8 cellular contexts compared by ENCODE assay signal in genomic region chr18:24271381-24272331, GRCh38.
DNase-seq lines count a peak whose midpoint lies in the region; ATAC-seq, FAIRE-seq and TF ChIP-seq lines count a peak whose summit lies in the region.

No MANE protein-coding gene starts in this region.

- H3K4me3 Mint-ChIP-seq in activated T-helper 1 cell treated with anti-CD3 and anti-CD28 coated beads, Interleukin-12 subunit alpha, Interleukin-12 subunit beta, Interleukin-2, Interleukin-4 antibody, amounts not matched to agents 30 ng/mL and 10 ng/mL and 1 ng/mL, durations not matched to agents 14 hours and 24 hours and 36 hours: peak overlapping the region; percentile 65
- peak overlapping the region; percentile 42 to 86 (median 72) for H3K4me3 Mint-ChIP-seq in naive thymus-derived CD4-positive, alpha-beta T cell

- no peaks in the 10 kb centered on the region for H3K4me1 Mint-ChIP-seq in activated T-helper 1 cell treated with anti-CD3 and anti-CD28 coated beads, Interleukin-12 subunit alpha, Interleukin-12 subunit beta, Interleukin-2, Interleukin-4 antibody, amounts not matched to agents 30 ng/mL and 10 ng/mL and 1 ng/mL, durations not matched to agents 14 hours and 24 hours and 36 hours (ENCODE audit: low read depth)
- peaks cover 0 to 10% (median 5%) of the 10 kb centered on the region in 7 donors for H3K4me1 Mint-ChIP-seq in naive thymus-derived CD4-positive, alpha-beta T cell

- H3K36me3 Mint-ChIP-seq in activated T-helper 1 cell treated with anti-CD3 and anti-CD28 coated beads, Interleukin-12 subunit alpha, Interleukin-12 subunit beta, Interleukin-2, Interleukin-4 antibody, amounts not matched to agents 30 ng/mL and 10 ng/mL and 1 ng/mL, durations not matched to agents 14 hours and 24 hours and 36 hours (ENCODE audit: low read depth): no peaks in the 10 kb centered on the region
- H3K36me3 Mint-ChIP-seq in naive thymus-derived CD4-positive, alpha-beta T cell: peaks cover 0 to 19% (median 0%) of the 10 kb centered on the region in 5 donors

- no peaks in the 10 kb centered on the region for H3K9me3 Mint-ChIP-seq in activated T-helper 1 cell treated with anti-CD3 and anti-CD28 coated beads, Interleukin-12 subunit alpha, Interleukin-12 subunit beta, Interleukin-2, Interleukin-4 antibody, amounts not matched to agents 30 ng/mL and 10 ng/mL and 1 ng/mL, durations not matched to agents 14 hours and 24 hours and 36 hours
- H3K9me3 Mint-ChIP-seq in naive thymus-derived CD4-positive, alpha-beta T cell: peaks cover 0 to 13% (median 4%) of the 10 kb centered on the region in 11 donors

- H3K4me2 ChIP-seq in A549: peak overlapping the region; percentile 100

- DNase-seq in A549 (ENCODE audit: low read depth in 1 of 2, low spot score in 1 of 2) (peak; percentile 56 to 80), GM10266 (ENCODE audit: extremely low spot score) (peak; percentile 59), NCI-H146 treated with DMSO at 0.1 percent for 48 hours (lab: John Stamatoyannopoulos, UW; ENCODE audit: unreplicated experiment) (peak; percentile 84), foreskin fibroblast (peak; percentile 71 to 88), transverse colon (peak; percentile 73), SKM-1 (lab: John Stamatoyannopoulos, UW; ENCODE audit: unreplicated experiment) (no peak)
- no peak for DNase-seq in activated T-helper 1 cell treated with anti-CD3 and anti-CD28 coated beads, Interleukin-12 subunit alpha, Interleukin-12 subunit beta, Interleukin-2, Interleukin-4 antibody, amounts not matched to agents 30 ng/mL and 10 ng/mL and 1 ng/mL, durations not matched to agents 14 hours and 24 hours and 36 hours (ENCODE audit: low spot score)
- peak in 2 of 9 donors; percentile 11 to 28 for DNase-seq in naive thymus-derived CD4-positive, alpha-beta T cell

- H3K4me3 ChIP-seq in A549 (peak overlapping the region; percentile 80), foreskin fibroblast (ENCODE audit: low read depth in 1 of 2, low read length in 2 of 2) (peak overlapping the region; percentile 73 to 86), transverse colon (peak overlapping the region; percentile 50 to 64 (median 58))
- H3K4me3 ChIP-seq in naive thymus-derived CD4-positive, alpha-beta T cell (ENCODE audit: low read length): no peak overlapping the region

- intact Hi-C loops in activated T-helper 1 cell treated with anti-CD3 and anti-CD28 coated beads, Interleukin-12 subunit alpha, Interleukin-12 subunit beta, Interleukin-2, Interleukin-4 antibody, amounts not matched to agents 30 ng/mL and 10 ng/mL and 1 ng/mL, durations not matched to agents 14 hours and 24 hours and 36 hours (cut with micrococcal nuclease): loop anchor here (10.0 kb wide), 1 partner anchor 63 kb away; no protein-coding TSS in a partner anchor
- intact Hi-C loops in naive thymus-derived CD4-positive, alpha-beta T cell (cut with micrococcal nuclease): no loop called here
- intact Hi-C loops in transverse colon (cut with DNase I; ENCODE audit: low total_unique reads): loop anchor here (5.0 to 10.0 kb wide), 2 partner anchors 97 to 126 kb away; partner anchors contain the start of gene OSBPL1A

- H3K27me3 Mint-ChIP-seq in activated T-helper 1 cell treated with anti-CD3 and anti-CD28 coated beads, Interleukin-12 subunit alpha, Interleukin-12 subunit beta, Interleukin-2, Interleukin-4 antibody, amounts not matched to agents 30 ng/mL and 10 ng/mL and 1 ng/mL, durations not matched to agents 14 hours and 24 hours and 36 hours (ENCODE audit: insufficient read depth): peaks cover 56% of the 10 kb centered on the region
- peaks cover 35 to 62% (median 47%) of the 10 kb centered on the region in 5 donors for H3K27me3 Mint-ChIP-seq in naive thymus-derived CD4-positive, alpha-beta T cell

- under 1% methylated on average over 20 of the region's 97 CpGs for WGBS in A549 (ENCODE audit: missing lambda C conversion rate)
- 0 to 3% methylated on average over 1 to 60 of the region's 97 CpGs for WGBS in transverse colon (ENCODE audit: low coverage in 1 of 2), 2 donors

- peak; percentile 19; the same call in 2 of the 3 replicates for TF ChIP-seq CTCF in A549 (IDR thresholded peaks at IDR 0.05)
- no peak for TF ChIP-seq CTCF in GM10266 (IDR thresholded peaks at IDR 0.05; ENCODE audit: control insufficient read depth, insufficient read depth, low read depth, missing control alignments)
- TF ChIP-seq CTCF in foreskin fibroblast (IDR thresholded peaks at IDR 0.05; ENCODE audit: low read depth, low read length): peak; percentile 14
- TF ChIP-seq CTCF in transverse colon (IDR thresholded peaks at IDR 0.05): peak; percentile 15 to 40 (median 39)

- no peaks in the 10 kb centered on the region for H3K36me3 ChIP-seq in naive thymus-derived CD4-positive, alpha-beta T cell (ENCODE audit: control insufficient read depth in 2 of 3, insufficient read depth in 3 of 3, low read length in 3 of 3)
- no peaks in the 10 kb centered on the region for H3K36me3 ChIP-seq in transverse colon

- in situ Hi-C loops in transverse colon (cut with MboI; ENCODE audit: low pct_ligation_motif_present in 1 of 4, low pct_unique_long_range_greater_than_20kb in 1 of 4, low sequenced_read_pairs in 3 of 4): no loop called here

- H3K9me3 ChIP-seq in A549 (no peaks in the 10 kb centered on the region), transverse colon (no peaks in the 10 kb centered on the region)
- H3K9me3 ChIP-seq in naive thymus-derived CD4-positive, alpha-beta T cell (ENCODE audit: control insufficient read depth in 2 of 3, low read length in 3 of 3): no peaks in the 10 kb centered on the region

- H3K27me3 ChIP-seq in naive thymus-derived CD4-positive, alpha-beta T cell (ENCODE audit: control insufficient read depth in 2 of 2, insufficient read depth in 2 of 2, low read length in 2 of 2): peaks cover 0 to 6% of the 10 kb centered on the region in 2 donors
- H3K27me3 ChIP-seq in transverse colon: no peaks in the 10 kb centered on the region

- no peak overlapping the region for H3K27ac Mint-ChIP-seq in activated T-helper 1 cell treated with anti-CD3 and anti-CD28 coated beads, Interleukin-12 subunit alpha, Interleukin-12 subunit beta, Interleukin-2, Interleukin-4 antibody, amounts not matched to agents 30 ng/mL and 10 ng/mL and 1 ng/mL, durations not matched to agents 14 hours and 24 hours and 36 hours
- no peak overlapping the region for H3K27ac Mint-ChIP-seq in naive thymus-derived CD4-positive, alpha-beta T cell

- no peak for TF ChIP-seq RAD21 in A549 (conservative IDR thresholded peaks at IDR 0.05 in 1 of 2, IDR thresholded peaks at IDR 0.05 in 1 of 2)

- TF ChIP-seq EP300 in A549 (IDR thresholded peaks at IDR 0.05): no peak
- no peak for TF ChIP-seq EP300 in transverse colon (IDR thresholded peaks at IDR 0.05; ENCODE audit: low read depth)

- H3K27ac ChIP-seq in A549 (peak overlapping the region; percentile 88 to 97), transverse colon (peak overlapping the region; percentile 82 to 92 (median 90))
- H3K27ac ChIP-seq in naive thymus-derived CD4-positive, alpha-beta T cell (ENCODE audit: low read depth, low read length): no peak overlapping the region

- peak; percentile 69 for TF ChIP-seq POLR2A in A549 (IDR thresholded peaks at IDR 0.05; ENCODE audit: low read length)
- TF ChIP-seq POLR2A in transverse colon (IDR thresholded peaks at IDR 0.05): peak; percentile 53

- POLR2A ChIA-PET in A549 (lab: Yijun Ruan, JAX): interaction anchor here (1.5 to 3.2 kb wide), 2 partner anchors 95 to 133 kb away, joined by 7 to 28 read pairs; partner anchors contain the start of gene CABYR
- POLR2A ChIA-PET in naive thymus-derived CD4-positive, alpha-beta T cell (lab: Charles Lee): no interaction called here

- H3K4me1 ChIP-seq in A549 (peaks cover 19% of the 10 kb centered on the region; the same call in 2 of the 3 replicates), transverse colon (peaks cover 21 to 52% (median 37%) of the 10 kb centered on the region in 4 donors)
- no peaks in the 10 kb centered on the region for H3K4me1 ChIP-seq in naive thymus-derived CD4-positive, alpha-beta T cell (ENCODE audit: control insufficient read depth in 2 of 2, insufficient read depth in 2 of 2, low read length in 2 of 2)

- peak; percentile 93 to 96 for ATAC-seq in A549
- ATAC-seq in naive thymus-derived CD4-positive, alpha-beta T cell: peak; percentile 68

- CTCF ChIA-PET in A549 (lab: Yijun Ruan, JAX): interaction anchor here (0.6 to 2.5 kb wide), 5 partner anchors 9 to 95 kb away, joined by 3 to 6 read pairs (median 4); no protein-coding TSS in a partner anchor
- CTCF ChIA-PET in naive thymus-derived CD4-positive, alpha-beta T cell (lab: Charles Lee): interaction anchor here (0.5 kb wide), 1 partner anchor 9 kb away, joined by 8 read pairs; no protein-coding TSS in a partner anchor

- FAIRE-seq in A549 (lab: Jason Lieb, UNC): no peak

TF ChIP-seq in A549, 52 proteins besides CTCF, POLR2A, EP300 and RAD21 (continues in another document):
- TF ChIP-seq MAX (IDR thresholded peaks at IDR 0.05): peak; percentile 46
- no peak for TF ChIP-seq HES2 (IDR thresholded peaks at IDR 0.05)
- TF ChIP-seq ZFP36 (IDR thresholded peaks at IDR 0.05; ENCODE audit: borderline replicate concordance, partially characterized antibody): no peak
- TF ChIP-seq FOSL2 (IDR thresholded peaks at IDR 0.05): no peak
- no peak for TF ChIP-seq FOSL2 (CRISPR knock-in tag; IDR thresholded peaks at IDR 0.05)
- no peak for TF ChIP-seq JUNB (IDR thresholded peaks at IDR 0.05)
- TF ChIP-seq SMC3 (IDR thresholded peaks at IDR 0.05): peak; percentile 16; the same call in 1 of the 3 replicates
- TF ChIP-seq E2F6 (IDR thresholded peaks at IDR 0.05; ENCODE audit: borderline replicate concordance, low read depth): no peak
- TF ChIP-seq BHLHE40 (IDR thresholded peaks at IDR 0.05; ENCODE audit: low read depth, low read length): no peak
- no peak for TF ChIP-seq POLR2AphosphoS2 (conservative IDR thresholded peaks at IDR 0.05; ENCODE audit: low read length)

Comparison
In these comparisons a context has a peak if more than half of its experiments do, and no peak if none do; other contexts are left out.
1. DNase-seq: peak in A549 (2 of 2), GM10266 (single experiment), NCI-H146 treated with DMSO at 0.1 percent for 48 hours (single experiment), foreskin fibroblast (2 of 2) and transverse colon (single experiment); none in activated T-helper 1 cell treated with anti-CD3 and anti-CD28 coated beads, Interleukin-12 subunit alpha, Interleukin-12 subunit beta, Interleukin-2, Interleukin-4 antibody, amounts not matched to agents 30 ng/mL and 10 ng/mL and 1 ng/mL, durations not matched to agents 14 hours and 24 hours and 36 hours (single experiment) and SKM-1 (single experiment).
2. intact Hi-C loops: an anchor here in activated T-helper 1 cell treated with anti-CD3 and anti-CD28 coated beads, Interleukin-12 subunit alpha, Interleukin-12 subunit beta, Interleukin-2, Interleukin-4 antibody, amounts not matched to agents 30 ng/mL and 10 ng/mL and 1 ng/mL, durations not matched to agents 14 hours and 24 hours and 36 hours (10.0 kb wide) and transverse colon (5.0 to 10.0 kb wide); none called in naive thymus-derived CD4-positive, alpha-beta T cell.